1 cellular context compared by ENCODE assay signal in genomic region chr5:113217619-113218184, GRCh38.
TF ChIP-seq lines count a peak whose summit lies in the region.

No MANE protein-coding gene starts in this region.

TF ChIP-seq in K562, 482 proteins besides CTCF, POLR2A, EP300 and RAD21 (continued from another document):
- TF ChIP-seq, protein P1, sequence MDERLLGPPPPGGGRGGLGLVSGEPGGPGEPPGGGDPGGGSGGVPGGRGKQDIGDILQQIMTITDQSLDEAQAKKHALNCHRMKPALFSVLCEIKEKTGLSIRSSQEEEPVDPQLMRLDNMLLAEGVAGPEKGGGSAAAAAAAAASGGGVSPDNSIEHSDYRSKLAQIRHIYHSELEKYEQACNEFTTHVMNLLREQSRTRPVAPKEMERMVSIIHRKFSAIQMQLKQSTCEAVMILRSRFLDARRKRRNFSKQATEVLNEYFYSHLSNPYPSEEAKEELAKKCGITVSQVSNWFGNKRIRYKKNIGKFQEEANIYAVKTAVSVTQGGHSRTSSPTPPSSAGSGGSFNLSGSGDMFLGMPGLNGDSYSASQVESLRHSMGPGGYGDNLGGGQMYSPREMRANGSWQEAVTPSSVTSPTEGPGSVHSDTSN (CRISPR knock-in tag; IDR thresholded peaks at IDR 0.05; ENCODE audit: low read depth): no peak
- TF ChIP-seq, protein P1 (tag; conservative IDR thresholded peaks at IDR 0.05; ENCODE audit: low read depth): peak; percentile 59; the same call in 1 of the 2 replicates
- no peak for TF ChIP-seq ZNF609 (CRISPR knock-in tag; IDR thresholded peaks at IDR 0.05; ENCODE audit: borderline replicate concordance)
- TF ChIP-seq PKNOX1 (IDR thresholded peaks at IDR 0.05): 0 out of 2 replicates have a peak, but pooled peaks have one; percentile 17
- no peak for TF ChIP-seq LEF1 (IDR thresholded peaks at IDR 0.05)
- TF ChIP-seq MEIS2 (IDR thresholded peaks at IDR 0.05; ENCODE audit: partially characterized antibody): peak; percentile 46
- TF ChIP-seq, protein P2, sequence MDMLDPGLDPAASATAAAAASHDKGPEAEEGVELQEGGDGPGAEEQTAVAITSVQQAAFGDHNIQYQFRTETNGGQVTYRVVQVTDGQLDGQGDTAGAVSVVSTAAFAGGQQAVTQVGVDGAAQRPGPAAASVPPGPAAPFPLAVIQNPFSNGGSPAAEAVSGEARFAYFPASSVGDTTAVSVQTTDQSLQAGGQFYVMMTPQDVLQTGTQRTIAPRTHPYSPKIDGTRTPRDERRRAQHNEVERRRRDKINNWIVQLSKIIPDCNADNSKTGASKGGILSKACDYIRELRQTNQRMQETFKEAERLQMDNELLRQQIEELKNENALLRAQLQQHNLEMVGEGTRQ (CRISPR knock-in tag; IDR thresholded peaks at IDR 0.05): no peak
